ENCODE assay signal across 19 cellular contexts in genomic region chr2:83261591-83262136, GRCh38.
DNase-seq lines count a peak whose midpoint lies in the region; ATAC-seq and TF ChIP-seq lines count a peak whose summit lies in the region.
"Had no signal": no experiment of that assay in that cellular context is flagged by ENCODE, and none has a peak within 500 bp of the region (broad histone marks: within the 10 kb centered on the region; RNA-seq: fewer than 3 reads in every experiment).

No MANE protein-coding gene starts in this region.

- TF ChIP-seq POLR2A in body of pancreas (IDR thresholded peaks at IDR 0.05), result no peak

- H3K27ac Mint-ChIP-seq in CD4-positive, alpha-beta memory T cell, result no peak overlapping the region
- H3K27ac Mint-ChIP-seq: B cell; CD4-positive, CD25-positive, alpha-beta regulatory T cell; CD8-positive, alpha-beta memory T cell had no signal

- intact Hi-C loops in body of pancreas (cut with DNase I), result no loop called here
- intact Hi-C loops in CD4-positive, alpha-beta memory T cell (cut with micrococcal nuclease), result no loop called here

- CTCF ChIA-PET in CD4-positive, alpha-beta memory T cell (lab: Charles Lee; ENCODE audit: partially characterized antibody), result no interaction called here

- POLR2A ChIA-PET in CD4-positive, alpha-beta memory T cell (lab: Charles Lee; ENCODE audit: partially characterized antibody), result no interaction called here

- H3K9me3 Mint-ChIP-seq in CD4-positive, alpha-beta memory T cell, result peaks cover 0 to 13% (median 7%) of the 10 kb centered on the region in 8 donors

- TF ChIP-seq RAD21 in liver (IDR thresholded peaks at IDR 0.05), result peak in 1 of 2 donors; percentile 5

- H3K9me3 ChIP-seq in body of pancreas, result no peaks in the 10 kb centered on the region
- H3K9me3 ChIP-seq in liver (ENCODE audit: control insufficient read depth in 4 of 4, low read length in 3 of 4), result no peaks in the 10 kb centered on the region
- no peaks in the 10 kb centered on the region for H3K9me3 ChIP-seq in CD4-positive, alpha-beta memory T cell (ENCODE audit: control insufficient read depth in 1 of 2, low read length in 2 of 2)
- H3K9me3 ChIP-seq: BLaER1 had no signal

- H3K4me1 ChIP-seq in body of pancreas, result no peaks in the 10 kb centered on the region
- no peaks in the 10 kb centered on the region for H3K4me1 ChIP-seq in liver (ENCODE audit: control insufficient read depth in 4 of 4, insufficient read depth in 4 of 4, low read length in 3 of 4)
- no peaks in the 10 kb centered on the region for H3K4me1 ChIP-seq in CD4-positive, alpha-beta memory T cell (ENCODE audit: insufficient read depth, low read length)
- H3K4me1 ChIP-seq: BLaER1 had no signal

- ATAC-seq in body of pancreas, result peak; percentile 56
- ATAC-seq: GM12878 had no signal

- 13 to 26% methylated on average over 1 of the region's 1 CpG for WGBS in body of pancreas, 2 donors
- WGBS in liver, result 50% methylated on average over 1 of the region's 1 CpG

- peak overlapping the region in 1 of 4 donors; percentile 45 for H3K27ac ChIP-seq in body of pancreas
- H3K27ac ChIP-seq in liver (ENCODE audit: low read depth in 1 of 2, low read length in 2 of 2), result no peak overlapping the region
- no peak overlapping the region for H3K27ac ChIP-seq in CD4-positive, alpha-beta memory T cell (ENCODE audit: low read depth, low read length)
- H3K27ac ChIP-seq: BLaER1, C4-2B, GM23248 had no signal

- TF ChIP-seq CTCF in body of pancreas (IDR thresholded peaks at IDR 0.05) (no peak), liver (IDR thresholded peaks at IDR 0.05; ENCODE audit: low read depth, low read length, missing input control) (no peak)

- H3K4me3 Mint-ChIP-seq in CD4-positive, alpha-beta memory T cell, result no peak overlapping the region
- H3K4me3 Mint-ChIP-seq: B cell; CD4-positive, CD25-positive, alpha-beta regulatory T cell; CD8-positive, alpha-beta memory T cell had no signal

- peak; percentile 20 for DNase-seq in HuH-7.5 (ENCODE audit: low spot score)
- DNase-seq in body of pancreas, result no peak
- no peak for DNase-seq in T-helper 2 cell
- no peak for DNase-seq in CD4-positive, alpha-beta memory T cell
- DNase-seq in NCI-H1092 treated with DMSO at 0.1 percent for 48 hours (lab: John Stamatoyannopoulos, UW), result no peak
- DNase-seq: CD4-positive, CD25-positive, alpha-beta regulatory T cell; CD8-positive, alpha-beta memory T cell; DMS 273 treated with DMSO at 0.1 percent for 48 hours; DMS79; EL; GDM1; GM23248; H7; HCEC 1CT had no signal

- no peaks in the 10 kb centered on the region for H3K27me3 Mint-ChIP-seq in CD4-positive, alpha-beta memory T cell
- H3K27me3 Mint-ChIP-seq: B cell; CD4-positive, CD25-positive, alpha-beta regulatory T cell; CD8-positive, alpha-beta memory T cell had no signal

- H3K9ac ChIP-seq in liver (ENCODE audit: low read depth in 1 of 2, low read length in 2 of 2), result no peak overlapping the region
- H3K9ac ChIP-seq: BLaER1, GM23248 had no signal

- H3K36me3 ChIP-seq in body of pancreas (replicated peaks in 1 of 2; ENCODE audit: insufficient read depth in 1 of 2, low read depth in 2 of 2), result no peaks in the 10 kb centered on the region
- H3K36me3 ChIP-seq in liver (ENCODE audit: control insufficient read depth in 4 of 4, insufficient read depth in 3 of 4, low read depth in 1 of 4, low read length in 3 of 4), result no peaks in the 10 kb centered on the region
- H3K36me3 ChIP-seq in CD4-positive, alpha-beta memory T cell (ENCODE audit: insufficient read depth, low read length), result no peaks in the 10 kb centered on the region
- H3K36me3 ChIP-seq: BLaER1 had no signal

- H3K4me3 ChIP-seq in body of pancreas, result no peak overlapping the region
- H3K4me3 ChIP-seq in liver (ENCODE audit: low read depth in 1 of 3, low read length in 3 of 3), result no peak overlapping the region
- no peak overlapping the region for H3K4me3 ChIP-seq in CD4-positive, alpha-beta memory T cell (ENCODE audit: low read length in 2 of 2)
- H3K4me3 ChIP-seq: BLaER1, GM12878, GM23248 had no signal

- H3K4me1 Mint-ChIP-seq in CD4-positive, alpha-beta memory T cell, result no peaks in the 10 kb centered on the region
- H3K4me1 Mint-ChIP-seq: B cell; CD4-positive, CD25-positive, alpha-beta regulatory T cell; CD8-positive, alpha-beta memory T cell had no signal

- no peaks in the 10 kb centered on the region for H3K36me3 Mint-ChIP-seq in CD4-positive, alpha-beta memory T cell
- H3K36me3 Mint-ChIP-seq: CD4-positive, CD25-positive, alpha-beta regulatory T cell; CD8-positive, alpha-beta memory T cell had no signal

- no peaks in the 10 kb centered on the region for H3K27me3 ChIP-seq in body of pancreas
- H3K27me3 ChIP-seq in liver (ENCODE audit: control insufficient read depth in 4 of 4, insufficient read depth in 4 of 4, low read length in 3 of 4), result no peaks in the 10 kb centered on the region
- no peaks in the 10 kb centered on the region for H3K27me3 ChIP-seq in CD4-positive, alpha-beta memory T cell (ENCODE audit: insufficient read depth, low read length)
- H3K27me3 ChIP-seq: BLaER1 had no signal

TF ChIP-seq in liver, 16 proteins besides CTCF, POLR2A, EP300 and RAD21:
- TF ChIP-seq, protein P1, sequence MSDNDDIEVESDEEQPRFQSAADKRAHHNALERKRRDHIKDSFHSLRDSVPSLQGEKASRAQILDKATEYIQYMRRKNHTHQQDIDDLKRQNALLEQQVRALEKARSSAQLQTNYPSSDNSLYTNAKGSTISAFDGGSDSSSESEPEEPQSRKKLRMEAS (IDR thresholded peaks at IDR 0.05), result no peak
- TF ChIP-seq, protein P2, sequence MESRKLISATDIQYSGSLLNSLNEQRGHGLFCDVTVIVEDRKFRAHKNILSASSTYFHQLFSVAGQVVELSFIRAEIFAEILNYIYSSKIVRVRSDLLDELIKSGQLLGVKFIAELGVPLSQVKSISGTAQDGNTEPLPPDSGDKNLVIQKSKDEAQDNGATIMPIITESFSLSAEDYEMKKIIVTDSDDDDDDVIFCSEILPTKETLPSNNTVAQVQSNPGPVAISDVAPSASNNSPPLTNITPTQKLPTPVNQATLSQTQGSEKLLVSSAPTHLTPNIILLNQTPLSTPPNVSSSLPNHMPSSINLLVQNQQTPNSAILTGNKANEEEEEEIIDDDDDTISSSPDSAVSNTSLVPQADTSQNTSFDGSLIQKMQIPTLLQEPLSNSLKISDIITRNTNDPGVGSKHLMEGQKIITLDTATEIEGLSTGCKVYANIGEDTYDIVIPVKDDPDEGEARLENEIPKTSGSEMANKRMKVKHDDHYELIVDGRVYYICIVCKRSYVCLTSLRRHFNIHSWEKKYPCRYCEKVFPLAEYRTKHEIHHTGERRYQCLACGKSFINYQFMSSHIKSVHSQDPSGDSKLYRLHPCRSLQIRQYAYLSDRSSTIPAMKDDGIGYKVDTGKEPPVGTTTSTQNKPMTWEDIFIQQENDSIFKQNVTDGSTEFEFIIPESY (IDR thresholded peaks at IDR 0.05), result no peak
- TF ChIP-seq HNF4A (conservative IDR thresholded peaks at IDR 0.05) (peak; percentile 11 to 21), GABPA (IDR thresholded peaks at IDR 0.05 in 1 of 2, conservative IDR thresholded peaks at IDR 0.05 in 1 of 2) (no peak), YY1 (IDR thresholded peaks at IDR 0.05) (peak; percentile 25), HNF4G (IDR thresholded peaks at IDR 0.05) (no peak), FOXA1 (IDR thresholded peaks at IDR 0.05) (no peak), SP1 (IDR thresholded peaks at IDR 0.05) (no peak), TAF1 (conservative IDR thresholded peaks at IDR 0.05) (no peak), JUND (IDR thresholded peaks at IDR 0.05) (no peak)
- TF ChIP-seq, protein P3, sequence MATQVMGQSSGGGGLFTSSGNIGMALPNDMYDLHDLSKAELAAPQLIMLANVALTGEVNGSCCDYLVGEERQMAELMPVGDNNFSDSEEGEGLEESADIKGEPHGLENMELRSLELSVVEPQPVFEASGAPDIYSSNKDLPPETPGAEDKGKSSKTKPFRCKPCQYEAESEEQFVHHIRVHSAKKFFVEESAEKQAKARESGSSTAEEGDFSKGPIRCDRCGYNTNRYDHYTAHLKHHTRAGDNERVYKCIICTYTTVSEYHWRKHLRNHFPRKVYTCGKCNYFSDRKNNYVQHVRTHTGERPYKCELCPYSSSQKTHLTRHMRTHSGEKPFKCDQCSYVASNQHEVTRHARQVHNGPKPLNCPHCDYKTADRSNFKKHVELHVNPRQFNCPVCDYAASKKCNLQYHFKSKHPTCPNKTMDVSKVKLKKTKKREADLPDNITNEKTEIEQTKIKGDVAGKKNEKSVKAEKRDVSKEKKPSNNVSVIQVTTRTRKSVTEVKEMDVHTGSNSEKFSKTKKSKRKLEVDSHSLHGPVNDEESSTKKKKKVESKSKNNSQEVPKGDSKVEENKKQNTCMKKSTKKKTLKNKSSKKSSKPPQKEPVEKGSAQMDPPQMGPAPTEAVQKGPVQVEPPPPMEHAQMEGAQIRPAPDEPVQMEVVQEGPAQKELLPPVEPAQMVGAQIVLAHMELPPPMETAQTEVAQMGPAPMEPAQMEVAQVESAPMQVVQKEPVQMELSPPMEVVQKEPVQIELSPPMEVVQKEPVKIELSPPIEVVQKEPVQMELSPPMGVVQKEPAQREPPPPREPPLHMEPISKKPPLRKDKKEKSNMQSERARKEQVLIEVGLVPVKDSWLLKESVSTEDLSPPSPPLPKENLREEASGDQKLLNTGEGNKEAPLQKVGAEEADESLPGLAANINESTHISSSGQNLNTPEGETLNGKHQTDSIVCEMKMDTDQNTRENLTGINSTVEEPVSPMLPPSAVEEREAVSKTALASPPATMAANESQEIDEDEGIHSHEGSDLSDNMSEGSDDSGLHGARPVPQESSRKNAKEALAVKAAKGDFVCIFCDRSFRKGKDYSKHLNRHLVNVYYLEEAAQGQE (IDR thresholded peaks at IDR 0.05), result no peak
